Comparison of ENCODE assay signal across 29 cellular contexts in the genomic region with DNA sequence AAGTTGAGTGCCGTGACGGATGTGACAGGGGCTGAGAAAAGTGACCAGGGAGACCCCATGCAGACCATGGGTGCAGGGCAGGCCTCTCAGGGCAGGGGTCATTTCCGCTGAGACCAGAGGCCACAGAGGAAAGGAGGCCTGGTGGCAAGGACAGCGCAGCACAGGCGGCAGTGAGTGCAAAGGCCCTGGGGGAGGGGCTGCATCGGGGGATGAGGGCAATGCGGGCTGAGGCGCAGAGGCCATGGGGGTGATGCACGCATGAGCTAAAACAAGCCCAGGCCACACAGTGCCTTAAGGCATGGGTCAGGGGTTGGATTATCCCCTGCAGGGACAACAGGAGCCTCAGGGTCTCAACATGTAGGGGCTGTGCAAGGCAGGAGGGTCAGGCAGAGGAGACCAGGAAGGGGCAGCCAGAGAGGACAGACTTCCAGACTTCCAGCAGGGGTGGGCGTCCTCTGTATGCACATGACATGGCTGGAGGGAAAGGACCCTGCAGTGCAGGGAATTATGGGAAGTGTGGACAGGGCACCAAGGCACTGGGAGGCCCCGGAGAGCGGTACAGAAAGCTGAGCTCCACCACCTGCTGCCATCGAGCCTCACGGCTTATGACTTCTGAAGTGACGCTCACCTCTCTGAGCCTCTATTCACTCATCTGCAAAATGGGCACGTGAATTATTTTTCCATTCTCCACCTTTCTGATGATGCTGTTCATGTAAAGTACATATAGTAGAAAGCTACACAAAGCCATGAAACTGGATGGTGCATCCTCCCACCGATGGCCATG.
"Had no signal": no experiment of that assay in that cellular context is flagged by ENCODE, and none has a peak within 500 bp of the region (broad histone marks: within the 10 kb centered on the region; RNA-seq: fewer than 3 reads in every experiment).

No MANE protein-coding gene starts in this region.

- H3K4me3 Mint-ChIP-seq: activated CD4-positive, alpha-beta memory T cell treated with anti-CD3 and anti-CD28 coated beads for 36 hours; activated CD4-positive, alpha-beta T cell treated with anti-CD3 and anti-CD28 coated beads, Interleukin-2, amount 10 ng/mL, durations not matched to agents 24 days and 14 days; activated naive CD4-positive, alpha-beta T cell treated with anti-CD3 and anti-CD28 coated beads for 36 hours; activated naive CD8-positive, alpha-beta T cell; activated T-cell treated with anti-CD3 and anti-CD28 coated beads, Interleukin-2, amount 50 U/mL, for 4 hours; T-helper 1 cell treated with Interleukin-12 subunit alpha and Interleukin-12 subunit beta and Interleukin-4 antibody, amounts not matched to agents 30 μg/mL and 1 μg/mL, for 36 hours had no signal

- H3K4me3 ChIP-seq: adrenal gland, breast epithelium, SJSA1 had no signal

- H3K4me1 ChIP-seq: adrenal gland, breast epithelium, SJSA1 had no signal

- H3K27me3 Mint-ChIP-seq: activated CD4-positive, alpha-beta memory T cell treated with anti-CD3 and anti-CD28 coated beads for 36 hours; activated CD4-positive, alpha-beta T cell treated with anti-CD3 and anti-CD28 coated beads, Interleukin-2, amount 10 ng/mL, durations not matched to agents 24 days and 14 days; activated naive CD8-positive, alpha-beta T cell had no signal

- H3K27me3 ChIP-seq: adrenal gland, breast epithelium, SJSA1 had no signal

- ATAC-seq: activated T-cell treated with anti-CD3 and anti-CD28 coated beads, Interleukin-2, amount 50 U/mL, for 4 hours; Panc1; SK-N-SH treated with all-trans-retinoic acid at 6 μM for 48 hours had no signal

- H3K36me3 ChIP-seq: adrenal gland, breast epithelium, SJSA1 had no signal

- H3K27ac ChIP-seq: adrenal gland, breast epithelium, SJSA1 had no signal

- H3K36me3 Mint-ChIP-seq: activated CD4-positive, alpha-beta memory T cell treated with anti-CD3 and anti-CD28 coated beads for 36 hours; activated naive CD8-positive, alpha-beta T cell had no signal

- DNase-seq: activated CD4-positive, alpha-beta memory T cell treated with anti-CD3 and anti-CD28 coated beads for 36 hours; activated CD4-positive, alpha-beta T cell treated with anti-CD3 and anti-CD28 coated beads, Interleukin-2, amount 10 ng/mL, durations not matched to agents 24 days and 14 days; activated CD4-positive, CD25-positive, alpha-beta regulatory T cell treated with anti-CD3 and anti-CD28 coated beads, Interleukin-2, amount 50 U/mL, for 72 hours; activated CD8-positive, alpha-beta memory T cell treated with anti-CD3 and anti-CD28 coated beads for 24 hours; activated effector memory CD4-positive, alpha-beta T cell treated with anti-CD3 and anti-CD28 coated beads, Interleukin-2, amount 50 U/mL, for 16 hours; activated naive CD4-positive, alpha-beta T cell treated with anti-CD3 and anti-CD28 coated beads for 36 hours; activated T-cell treated with anti-CD3 and anti-CD28 coated beads, Interleukin-2, amount 50 U/mL, for 4 hours; adrenal gland; aorta; caudate nucleus; MM.1S; NCI-H1105; NCI-H1436; NCI-H1694 treated with DMSO at 0.1 percent for 48 hours; NCI-H2029 treated with DMSO at 0.1 percent for 48 hours; NCI-H345; NCI-H510A; NCI-H526 treated with DMSO at 0.1 percent for 48 hours; NCI-H82; OCI-M1; Right ventricle myocardium superior; RPMI8226; SW 1271 had no signal

- H3K27ac Mint-ChIP-seq: activated CD4-positive, alpha-beta memory T cell treated with anti-CD3 and anti-CD28 coated beads for 36 hours; activated CD4-positive, alpha-beta T cell treated with anti-CD3 and anti-CD28 coated beads, Interleukin-2, amount 10 ng/mL, durations not matched to agents 24 days and 14 days; activated naive CD4-positive, alpha-beta T cell treated with anti-CD3 and anti-CD28 coated beads for 36 hours; activated naive CD8-positive, alpha-beta T cell; T-helper 1 cell treated with Interleukin-12 subunit alpha and Interleukin-12 subunit beta and Interleukin-4 antibody, amounts not matched to agents 30 μg/mL and 1 μg/mL, for 36 hours had no signal

- H3K9me3 ChIP-seq: adrenal gland, breast epithelium, SJSA1 had no signal

- H3K9me3 Mint-ChIP-seq: activated CD4-positive, alpha-beta memory T cell treated with anti-CD3 and anti-CD28 coated beads for 36 hours; activated CD4-positive, alpha-beta T cell treated with anti-CD3 and anti-CD28 coated beads, Interleukin-2, amount 10 ng/mL, durations not matched to agents 24 days and 14 days; activated naive CD4-positive, alpha-beta T cell treated with anti-CD3 and anti-CD28 coated beads for 36 hours; activated T-cell treated with anti-CD3 and anti-CD28 coated beads, Interleukin-2, amount 50 U/mL, for 4 hours; T-helper 1 cell treated with Interleukin-12 subunit alpha and Interleukin-12 subunit beta and Interleukin-4 antibody, amounts not matched to agents 30 μg/mL and 1 μg/mL, for 36 hours had no signal
